ENCODE assay signal across 31 cellular contexts in genomic region chr10:49313501-49314070, GRCh38. TPM values are rescaled to one million over a fixed set of nuclear protein-coding genes. Genes with fewer than 3 reads are reported as not detected.
"Had no signal": no experiment of that assay in that cellular context is flagged by ENCODE, and none has a peak within 500 bp of the region (broad histone marks: within the 10 kb centered on the region; RNA-seq: fewer than 3 reads in every experiment).

No MANE protein-coding gene starts in this region.

- H3K4me1 ChIP-seq: foreskin keratinocyte, lower lobe of right lung, neural progenitor cell, stomach, tibial artery had no signal

- DNase-seq: activated CD4-positive, alpha-beta memory T cell treated with anti-CD3 and anti-CD28 coated beads for 36 hours; activated CD4-positive, alpha-beta T cell treated with anti-CD3 and anti-CD28 coated beads, Interleukin-2, amount 10 ng/mL, durations not matched to agents 24 days and 14 days; activated CD4-positive, CD25-positive, alpha-beta regulatory T cell treated with anti-CD3 and anti-CD28 coated beads, Interleukin-2, amount 50 U/mL, for 72 hours; activated CD8-positive, alpha-beta memory T cell treated with anti-CD3 and anti-CD28 coated beads, Interleukin-2, amount 50 U/mL, for 4 hours; activated effector memory CD4-positive, alpha-beta T cell treated with anti-CD3 and anti-CD28 coated beads, Interleukin-2, amount 50 U/mL, for 16 hours; activated naive CD4-positive, alpha-beta T cell treated with anti-CD3 and anti-CD28 coated beads, Interleukin-2, amount 50 U/mL, for 16 hours; activated T-cell treated with anti-CD3 and anti-CD28 coated beads, Interleukin-2, amount 50 U/mL, for 1 hour; amniotic stem cell; brain microvascular endothelial cell; caudate nucleus; endodermal cell; foreskin keratinocyte; heart right ventricle; lower lobe of right lung; mesenchymal stem cell; natural killer cell; right cardiac atrium; stimulated activated CD4-positive, alpha-beta T cell treated with anti-CD3 and anti-CD28 coated beads, Interleukin-2, amount 100 ng/mL, for 48 hours; stomach; T-helper 17 cell; tibial artery had no signal

- H3K4me1 Mint-ChIP-seq: endodermal cell, neural progenitor cell had no signal

- H3K36me3 ChIP-seq: brain microvascular endothelial cell, lower lobe of right lung, neural progenitor cell, stomach, tibial artery, upper lobe of right lung had no signal

- H3K27ac Mint-ChIP-seq: activated CD4-positive, alpha-beta memory T cell treated with anti-CD3 and anti-CD28 coated beads for 36 hours; activated CD4-positive, alpha-beta T cell treated with anti-CD3 and anti-CD28 coated beads, Interleukin-2, amount 10 ng/mL, durations not matched to agents 24 days and 14 days; activated T-helper 1 cell treated with anti-CD3 and anti-CD28 coated beads, Interleukin-12 subunit alpha, Interleukin-12 subunit beta, Interleukin-2, Interleukin-4 antibody, amounts not matched to agents 30 ng/mL and 10 ng/mL and 1 ng/mL, durations not matched to agents 14 hours and 24 hours and 36 hours; endodermal cell; neural progenitor cell; T-helper 17 cell had no signal

- ATAC-seq: esophagus mucosa, foreskin keratinocyte, lower lobe of right lung, natural killer cell, right cardiac atrium, T-helper 17 cell, upper lobe of right lung had no signal

- H3K27me3 ChIP-seq: brain microvascular endothelial cell, foreskin keratinocyte, heart right ventricle, neural progenitor cell, stomach, tibial artery, upper lobe of right lung had no signal

- H3K27ac ChIP-seq: brain microvascular endothelial cell, foreskin keratinocyte, lower lobe of right lung, neural progenitor cell, stomach, tibial artery, upper lobe of right lung had no signal

- H3K9me3 Mint-ChIP-seq: activated CD4-positive, alpha-beta T cell treated with anti-CD3 and anti-CD28 coated beads, Interleukin-2, amount 10 ng/mL, durations not matched to agents 24 days and 14 days; activated T-helper 1 cell treated with anti-CD3 and anti-CD28 coated beads, Interleukin-12 subunit alpha, Interleukin-12 subunit beta, Interleukin-2, Interleukin-4 antibody, amounts not matched to agents 30 ng/mL and 10 ng/mL and 1 ng/mL, durations not matched to agents 14 hours and 24 hours and 36 hours; endodermal cell; natural killer cell had no signal

- H3K4me3 ChIP-seq: heart right ventricle, lower lobe of right lung, neural progenitor cell, stomach, tibial artery, upper lobe of right lung had no signal

- H3K4me3 Mint-ChIP-seq: activated CD4-positive, alpha-beta memory T cell treated with anti-CD3 and anti-CD28 coated beads for 36 hours; activated CD4-positive, alpha-beta T cell treated with anti-CD3 and anti-CD28 coated beads, Interleukin-2, amount 10 ng/mL, durations not matched to agents 24 days and 14 days; activated T-helper 1 cell treated with anti-CD3 and anti-CD28 coated beads, Interleukin-12 subunit alpha, Interleukin-12 subunit beta, Interleukin-2, Interleukin-4 antibody, amounts not matched to agents 30 ng/mL and 10 ng/mL and 1 ng/mL, durations not matched to agents 14 hours and 24 hours and 36 hours; endodermal cell; natural killer cell; neural progenitor cell; T-helper 17 cell had no signal

- H3K36me3 Mint-ChIP-seq: activated CD4-positive, alpha-beta memory T cell treated with anti-CD3 and anti-CD28 coated beads for 36 hours; natural killer cell; neural progenitor cell had no signal

- H3K9me3 ChIP-seq: lower lobe of right lung, tibial artery, upper lobe of right lung had no signal

RNA-seq across cellular contexts. Expression of gene C10orf71, which starts 14.6 kb away (rescaled TPM):
- total RNA-seq: activated CD4-positive, alpha-beta memory T cell treated with anti-CD3 and anti-CD28 coated beads for 36 hours; activated CD4-positive, alpha-beta T cell treated with anti-CD3 and anti-CD28 coated beads, Interleukin-2, amount 10 ng/mL, durations not matched to agents 24 days and 14 days; activated CD8-positive, alpha-beta memory T cell treated with anti-CD3 and anti-CD28 coated beads for 36 hours; activated T-helper 1 cell treated with anti-CD3 and anti-CD28 coated beads, Interleukin-12 subunit alpha, Interleukin-12 subunit beta, Interleukin-2, Interleukin-4 antibody, amounts not matched to agents 30 ng/mL and 10 ng/mL and 1 ng/mL, durations not matched to agents 14 hours and 24 hours and 36 hours; astrocyte; esophagus mucosa; foreskin keratinocyte; glomerular endothelial cell; kidney epithelial cell; lower lobe of right lung; mononuclear cell; natural killer cell; omental fat pad; T-helper 17 cell; upper lobe of right lung had no signal
